In the genomic region with DNA sequence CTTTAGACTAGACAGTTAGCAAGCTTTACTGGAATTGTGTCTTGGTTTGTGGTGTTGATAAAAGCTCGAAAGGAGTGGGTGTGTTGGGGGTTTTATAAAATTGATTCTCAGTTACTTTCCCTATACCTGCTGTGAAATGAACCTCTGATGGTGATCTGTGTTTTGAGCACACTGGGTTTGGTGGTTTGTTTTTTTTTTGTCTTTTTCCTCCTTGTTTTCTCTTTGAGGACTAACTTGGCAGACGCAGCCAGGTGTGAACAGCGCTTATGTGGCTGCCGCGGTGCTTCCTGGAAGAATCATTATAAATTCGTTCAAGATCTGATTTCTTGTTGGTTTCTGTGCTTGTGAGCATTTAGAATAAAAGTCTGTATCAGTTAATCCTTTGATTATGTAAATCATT, we compare ENCODE assay signal across 23 cellular contexts. TPM values are rescaled to one million over a fixed set of nuclear protein-coding genes. Genes with fewer than 3 reads are reported as not detected.
DNase-seq lines count a peak whose midpoint lies in the region; ATAC-seq and TF ChIP-seq lines count a peak whose summit lies in the region.
"Had no signal": no experiment of that assay in that cellular context is flagged by ENCODE, and none has a peak within 500 bp of the region (broad histone marks: within the 10 kb centered on the region; RNA-seq: fewer than 3 reads in every experiment).

No MANE protein-coding gene starts in this region.

- intact Hi-C loops in activated naive CD4-positive, alpha-beta T cell treated with anti-CD3 and anti-CD28 coated beads for 36 hours (cut with micrococcal nuclease): loop anchor here (1.0 to 5.0 kb wide), 3 partner anchors 137 to 457 kb away; a partner anchor contains a TSS
- intact Hi-C loops in thyroid gland (cut with DNase I) (loop anchor here (10.0 kb wide), 1 partner anchor 175 kb away; no protein-coding TSS in a partner anchor), heart right ventricle (cut with DNase I) (loop anchor here in 3 of 10 donors (10.0 kb wide), 3 partner anchors 445 to 465 kb away; a partner anchor contains a TSS)

- no peak for TF ChIP-seq POLR2A in thyroid gland (IDR thresholded peaks at IDR 0.05)

- TF ChIP-seq CTCF in thyroid gland (IDR thresholded peaks at IDR 0.05): no peak
- no peak for TF ChIP-seq CTCF in heart right ventricle (IDR thresholded peaks at IDR 0.05)

- H3K27ac ChIP-seq in thyroid gland (peak overlapping the region in 1 of 3 donors; percentile 48), heart right ventricle (no peak overlapping the region)
- H3K27ac ChIP-seq: dorsolateral prefrontal cortex, sigmoid colon, upper lobe of right lung had no signal

- peak overlapping the region; percentile 38 for H3K4me3 Mint-ChIP-seq in activated naive CD4-positive, alpha-beta T cell treated with anti-CD3 and anti-CD28 coated beads for 36 hours
- H3K4me3 Mint-ChIP-seq: CD8-positive, alpha-beta T cell; T-helper 17 cell had no signal

- no peaks in the 10 kb centered on the region for H3K9me3 ChIP-seq in thyroid gland
- H3K9me3 ChIP-seq in heart right ventricle: no peaks in the 10 kb centered on the region
- H3K9me3 ChIP-seq: sigmoid colon, upper lobe of right lung had no signal

- H3K36me3 Mint-ChIP-seq in activated naive CD4-positive, alpha-beta T cell treated with anti-CD3 and anti-CD28 coated beads for 36 hours (ENCODE audit: low read depth): peaks cover 2% of the 10 kb centered on the region
- H3K36me3 Mint-ChIP-seq: CD8-positive, alpha-beta T cell had no signal

- CTCF ChIA-PET in activated naive CD4-positive, alpha-beta T cell treated with anti-CD3 and anti-CD28 coated beads for 36 hours (lab: Charles Lee): interaction anchor here (1.0 to 1.8 kb wide), 2 partner anchors 38 to 166 kb away, joined by 4 to 5 read pairs; no protein-coding TSS in a partner anchor

- no peaks in the 10 kb centered on the region for H3K36me3 ChIP-seq in thyroid gland
- H3K36me3 ChIP-seq in heart right ventricle: no peaks in the 10 kb centered on the region
- H3K36me3 ChIP-seq: sigmoid colon, upper lobe of right lung had no signal

- DNase-seq in NCI-H2029 (lab: John Stamatoyannopoulos, UW): peak; percentile 1
- no peak for DNase-seq in NCI-H2029 treated with DMSO at 0.1 percent for 48 hours (lab: John Stamatoyannopoulos, UW)
- DNase-seq in activated naive CD4-positive, alpha-beta T cell treated with anti-CD3 and anti-CD28 coated beads for 36 hours: peak; percentile 63
- no peak for DNase-seq in activated naive CD4-positive, alpha-beta T cell treated with Interleukin-2 at 50 U/mL for 16 hours
- peak; percentile 62 for DNase-seq in kidney tubule cell (ENCODE audit: low spot score)
- DNase-seq in thyroid gland: peak; percentile 68
- no peak for DNase-seq in mucosa of gallbladder (ENCODE audit: low spot score)
- no peak for DNase-seq in heart right ventricle
- DNase-seq: 8988T; CD8-positive, alpha-beta T cell; cerebellar nuclear complex; DMS153; dorsolateral prefrontal cortex; GDM1; islet precursor cell; NCI-H1417; NCI-H2171 treated with DMSO at 0.1 percent for 48 hours; NCI-H526 treated with DMSO at 0.1 percent for 48 hours; sigmoid colon; T-helper 17 cell; upper lobe of right lung had no signal

- no peaks in the 10 kb centered on the region for H3K9me3 Mint-ChIP-seq in activated naive CD4-positive, alpha-beta T cell treated with anti-CD3 and anti-CD28 coated beads for 36 hours
- H3K9me3 Mint-ChIP-seq: CD8-positive, alpha-beta T cell had no signal

- no peak for ATAC-seq in heart right ventricle
- ATAC-seq: CD8-positive, alpha-beta T cell; K562; T-helper 17 cell; upper lobe of right lung had no signal

- peaks cover 4% of the 10 kb centered on the region for H3K27me3 Mint-ChIP-seq in activated naive CD4-positive, alpha-beta T cell treated with anti-CD3 and anti-CD28 coated beads for 36 hours (ENCODE audit: low read depth)
- H3K27me3 Mint-ChIP-seq: progenitor cell of endocrine pancreas had no signal

- H3K27ac Mint-ChIP-seq in activated naive CD4-positive, alpha-beta T cell treated with anti-CD3 and anti-CD28 coated beads for 36 hours: peak overlapping the region; percentile 66
- H3K27ac Mint-ChIP-seq: CD8-positive, alpha-beta T cell; progenitor cell of endocrine pancreas; T-helper 17 cell had no signal

- no peak overlapping the region for H3K4me3 ChIP-seq in thyroid gland (replicated peaks in 1 of 3)
- no peak overlapping the region for H3K4me3 ChIP-seq in heart right ventricle
- H3K4me3 ChIP-seq: dorsolateral prefrontal cortex, K562, sigmoid colon, upper lobe of right lung had no signal

- peaks cover 0 to 45% of the 10 kb centered on the region in 2 donors for H3K4me1 ChIP-seq in thyroid gland
- H3K4me1 ChIP-seq in heart right ventricle: peaks cover 5 to 52% (median 30%) of the 10 kb centered on the region in 9 donors

- WGBS in thyroid gland, 2 donors: 29 to 48% methylated on average over 6 of the region's 6 CpGs
- 84 to 87% methylated on average over 6 of the region's 6 CpGs for WGBS in heart right ventricle, 2 donors

- no peaks in the 10 kb centered on the region for H3K27me3 ChIP-seq in thyroid gland
- H3K27me3 ChIP-seq in heart right ventricle: no peaks in the 10 kb centered on the region
- H3K27me3 ChIP-seq: dorsolateral prefrontal cortex, sigmoid colon, upper lobe of right lung had no signal

- peaks cover 43% of the 10 kb centered on the region for H3K4me1 Mint-ChIP-seq in activated naive CD4-positive, alpha-beta T cell treated with anti-CD3 and anti-CD28 coated beads for 36 hours (ENCODE audit: low read depth)

RNA-seq across cellular contexts. Expression of a gene that starts 28.5 kb away (rescaled TPM):
- under 1 TPM; 0.69 to 0.79 TPM for total RNA-seq in activated naive CD4-positive, alpha-beta T cell treated with anti-CD3 and anti-CD28 coated beads for 36 hours
- total RNA-seq in thyroid gland (10 to 100 TPM in 1 of 4 donors, 1 to 10 TPM in 3; 6.2 to 12.1 (median 8.2) TPM), mucosa of gallbladder (7.2 TPM), heart right ventricle (1 to 10 TPM in 5 of 10 donors, under 1 TPM in 5; 0.57 to 3.0 (median 1.2) TPM)
- polyA plus RNA-seq in heart right ventricle: under 1 TPM; 0.29 to 0.80 TPM

Comparison
In these comparisons a context has a peak if more than half of its experiments do, and no peak if none do; other contexts are left out.
1. DNase-seq: peak in NCI-H2029 (single experiment), activated naive CD4-positive, alpha-beta T cell treated with anti-CD3 and anti-CD28 coated beads for 36 hours (single experiment), kidney tubule cell (single experiment) and thyroid gland (2 of 2); none in NCI-H2029 treated with DMSO at 0.1 percent for 48 hours (single experiment), activated naive CD4-positive, alpha-beta T cell treated with Interleukin-2 at 50 U/mL for 16 hours (single experiment), mucosa of gallbladder (single experiment) and heart right ventricle (0 of 2).